14 cellular contexts compared by ENCODE assay signal in the genomic region with DNA sequence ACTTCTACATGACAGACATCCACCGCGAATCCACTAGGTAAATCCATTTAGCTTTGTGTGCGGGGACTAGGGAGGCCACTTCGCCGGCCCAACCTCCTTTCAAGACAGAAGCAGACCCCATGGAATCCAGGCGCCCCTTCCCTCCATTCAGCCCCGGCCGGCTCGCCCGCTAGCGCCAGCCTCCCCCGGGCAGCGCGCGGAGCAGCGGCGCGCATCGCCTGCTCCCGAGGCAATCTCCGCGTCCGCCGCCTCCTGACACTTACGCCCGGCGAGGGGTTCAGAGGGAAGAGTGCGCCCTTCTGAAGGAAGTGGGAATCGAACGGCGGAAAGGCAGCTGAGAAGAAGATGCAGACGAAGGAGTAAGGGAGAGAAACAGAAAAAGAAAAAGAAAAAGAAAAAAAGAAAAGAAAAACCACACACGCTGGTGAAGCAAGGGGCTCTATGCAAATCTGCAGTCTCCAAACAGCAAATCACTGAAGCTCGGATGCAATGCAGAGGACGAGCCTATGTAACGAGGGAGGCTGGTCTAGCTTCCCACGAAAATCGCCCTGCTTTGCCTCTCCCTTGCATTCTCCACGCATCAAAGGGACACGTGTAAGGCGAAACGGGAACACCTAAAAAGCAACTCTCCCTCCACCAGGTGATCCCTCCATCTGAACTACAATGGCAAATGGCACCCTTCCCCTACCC.
DNase-seq lines count a peak whose midpoint lies in the region; ATAC-seq, FAIRE-seq and TF ChIP-seq lines count a peak whose summit lies in the region.
"Had no signal": no experiment of that assay in that cellular context is flagged by ENCODE, and none has a peak within 500 bp of the region (broad histone marks: within the 10 kb centered on the region; RNA-seq: fewer than 3 reads in every experiment).

No MANE protein-coding gene starts in this region.

- intact Hi-C loops in heart right ventricle (cut with DNase I), result no loop called here

- peaks cover 48% of the 10 kb centered on the region for H3K27me3 Mint-ChIP-seq in astrocyte (ENCODE audit: low read depth, unreplicated experiment)

- H3K9me3 Mint-ChIP-seq in astrocyte (ENCODE audit: unreplicated experiment), result no peaks in the 10 kb centered on the region
- H3K9me3 Mint-ChIP-seq: stimulated activated naive B cell treated with anti-CD40 and anti-IgM and Interleukin-4, amounts not matched to agents 10 μg/mL and 1 μg/mL and 100 μg/mL, for 72 hours had no signal

- WGBS in heart right ventricle, 2 donors, result 2 to 3% methylated on average over 42 of the region's 42 CpGs

- H3K4me1 Mint-ChIP-seq in astrocyte (ENCODE audit: low read depth, unreplicated experiment), result peaks cover 4% of the 10 kb centered on the region
- H3K4me1 Mint-ChIP-seq: activated CD4-positive, alpha-beta T cell treated with anti-CD3 and anti-CD28 coated beads for 36 hours had no signal

- peak overlapping the region; percentile 83 for H3K4me3 Mint-ChIP-seq in astrocyte (ENCODE audit: unreplicated experiment)
- H3K4me3 Mint-ChIP-seq: activated CD4-positive, alpha-beta T cell treated with anti-CD3 and anti-CD28 coated beads for 36 hours; stimulated activated naive B cell treated with anti-CD40 and anti-IgM and Interleukin-4, amounts not matched to agents 10 μg/mL and 1 μg/mL and 100 μg/mL, for 72 hours had no signal

- dilution Hi-C loops in keratinocyte (cut with MboI; ENCODE audit: extremely low pct_ligation_motif_present, low sequenced_read_pairs), result no loop called here

- no peak for TF ChIP-seq CTCF in cardiac muscle cell (IDR thresholded peaks at IDR 0.05; ENCODE audit: low read depth, low read length)
- no peak for TF ChIP-seq CTCF in heart right ventricle (IDR thresholded peaks at IDR 0.05)
- TF ChIP-seq CTCF in astrocyte (IDR thresholded peaks at IDR 0.05; ENCODE audit: insufficient read depth, low read depth, low read length), result no peak
- TF ChIP-seq CTCF in keratinocyte (optimal IDR thresholded peaks at IDR 0.05 in 1 of 3, IDR thresholded peaks at IDR 0.05 in 1 of 3, conservative IDR thresholded peaks at IDR 0.05 in 1 of 3; ENCODE audit: extremely low read depth in 1 of 3, insufficient read depth in 2 of 3, low read length in 3 of 3), result no peak
- TF ChIP-seq CTCF in thoracic aorta (IDR thresholded peaks at IDR 0.05), result no peak

- H3K27ac ChIP-seq in cardiac muscle cell (no peak overlapping the region), heart right ventricle (no peak overlapping the region), astrocyte (ENCODE audit: low read depth, low read length) (no peak overlapping the region), keratinocyte (ENCODE audit: control insufficient read depth, insufficient read depth, low read length) (no peak overlapping the region), thoracic aorta (no peak overlapping the region)
- H3K27ac ChIP-seq: HL-60 had no signal

- H2AFZ ChIP-seq in astrocyte (ENCODE audit: low read depth, low read length) (peak overlapping the region; percentile 47), keratinocyte (ENCODE audit: control insufficient read depth, low read length) (no peak overlapping the region)

- H3K27me3 ChIP-seq in cardiac muscle cell (peaks cover 54% of the 10 kb centered on the region), heart right ventricle (peaks cover 7 to 82% (median 57%) of the 10 kb centered on the region in 7 donors), astrocyte (ENCODE audit: insufficient read depth, low read length) (peaks cover 26% of the 10 kb centered on the region), keratinocyte (ENCODE audit: control insufficient read depth, extremely low read depth, insufficient read depth, low read length) (peaks cover 40% of the 10 kb centered on the region), thoracic aorta (replicated peaks; ENCODE audit: insufficient read depth) (no peaks in the 10 kb centered on the region)

- H3K79me2 ChIP-seq in astrocyte (ENCODE audit: insufficient read depth, low read length) (no peaks in the 10 kb centered on the region), keratinocyte (ENCODE audit: control insufficient read depth, insufficient read depth, low read length) (no peaks in the 10 kb centered on the region)

- no peak overlapping the region for H3K27ac Mint-ChIP-seq in astrocyte (ENCODE audit: unreplicated experiment)
- H3K27ac Mint-ChIP-seq: activated CD4-positive, alpha-beta T cell treated with anti-CD3 and anti-CD28 coated beads for 36 hours; stimulated activated naive B cell treated with anti-CD40 and anti-IgM and Interleukin-4, amounts not matched to agents 10 μg/mL and 1 μg/mL and 100 μg/mL, for 72 hours had no signal

- H3K36me3 ChIP-seq in cardiac muscle cell (no peaks in the 10 kb centered on the region), heart right ventricle (no peaks in the 10 kb centered on the region), astrocyte (ENCODE audit: insufficient read depth, low read length) (no peaks in the 10 kb centered on the region), keratinocyte (ENCODE audit: control insufficient read depth in 2 of 2, extremely low read depth in 1 of 2, insufficient read depth in 2 of 2, low read length in 2 of 2) (no peaks in the 10 kb centered on the region), thoracic aorta (no peaks in the 10 kb centered on the region)

- no peaks in the 10 kb centered on the region for H3K9me3 ChIP-seq in cardiac muscle cell (ENCODE audit: low read depth)
- H3K9me3 ChIP-seq in heart right ventricle, result no peaks in the 10 kb centered on the region
- H3K9me3 ChIP-seq in astrocyte (ENCODE audit: insufficient read depth, low read depth, low read length), result no peaks in the 10 kb centered on the region
- no peaks in the 10 kb centered on the region for H3K9me3 ChIP-seq in keratinocyte (ENCODE audit: control insufficient read depth, low read depth, low read length)
- H3K9me3 ChIP-seq in thoracic aorta, result no peaks in the 10 kb centered on the region

- H3K4me3 ChIP-seq in cardiac muscle cell (peak overlapping the region; percentile 55), heart right ventricle (peak overlapping the region in 5 of 10 donors; percentile 14 to 33 (median 25)), astrocyte (ENCODE audit: insufficient read depth, low read depth, low read length) (peak overlapping the region; percentile 46), keratinocyte (ENCODE audit: control insufficient read depth in 2 of 3, extremely low read depth in 1 of 3, insufficient read depth in 2 of 3, low read depth in 1 of 3, low read length in 3 of 3) (no peak overlapping the region), thoracic aorta (peak overlapping the region; percentile 67)

- H3K36me3 Mint-ChIP-seq in astrocyte (ENCODE audit: low read depth, unreplicated experiment), result no peaks in the 10 kb centered on the region
- H3K36me3 Mint-ChIP-seq: stimulated activated naive B cell treated with anti-CD40 and anti-IgM and Interleukin-4, amounts not matched to agents 10 μg/mL and 1 μg/mL and 100 μg/mL, for 72 hours had no signal

- H3K9me1 ChIP-seq in keratinocyte (ENCODE audit: control insufficient read depth, extremely low read depth, insufficient read depth, low read length), result no peaks in the 10 kb centered on the region

- ATAC-seq in heart right ventricle, result no peak
- ATAC-seq in thoracic aorta (ENCODE audit: insufficient number of reproducible peaks, low FRiP score, low read depth), result no peak
- ATAC-seq in HG03442 (IDR thresholded peaks at IDR 0.05; ENCODE audit: unreplicated experiment), result no peak
- ATAC-seq in HG02970 (IDR thresholded peaks at IDR 0.05; ENCODE audit: low FRiP score, unreplicated experiment), result no peak
- ATAC-seq: activated CD4-positive, alpha-beta T cell treated with anti-CD3 and anti-CD28 coated beads for 36 hours; stimulated activated naive B cell treated with anti-CD40 and anti-IgM and Interleukin-4, amounts not matched to agents 10 μg/mL and 1 μg/mL and 100 μg/mL, for 72 hours had no signal

- H3K4me2 ChIP-seq in astrocyte (ENCODE audit: low read length), result peak overlapping the region; percentile 82
- H3K4me2 ChIP-seq in keratinocyte (ENCODE audit: control insufficient read depth, extremely low read depth, insufficient read depth, low read depth, low read length), result peak overlapping the region; percentile 22

- FAIRE-seq in astrocyte (lab: Jason Lieb, UNC) (no peak), keratinocyte (lab: Jason Lieb, UNC) (no peak)
- FAIRE-seq: H54 had no signal

- DNase-seq in cardiac muscle cell (ENCODE audit: low read depth in 1 of 2, low spot score in 1 of 2), result peak; percentile 3 to 71
- no peak for DNase-seq in heart right ventricle
- DNase-seq in astrocyte (ENCODE audit: low read depth), result no peak
- DNase-seq in keratinocyte (ENCODE audit: low read depth, low spot score), result no peak
- no peak for DNase-seq in thoracic aorta (ENCODE audit: low spot score)
- no peak for DNase-seq in NCI-H82 (lab: John Stamatoyannopoulos, UW)
- DNase-seq: activated CD4-positive, alpha-beta T cell treated with anti-CD3 and anti-CD28 coated beads for 36 hours; NCI-H1092 treated with DMSO at 0.1 percent for 48 hours; Right ventricle myocardium superior; stimulated activated naive B cell treated with anti-CD40 and anti-IgM and Interleukin-4, amounts not matched to agents 10 μg/mL and 1 μg/mL and 100 μg/mL, for 72 hours had no signal

- H3K9ac ChIP-seq in astrocyte (ENCODE audit: low read length) (no peak overlapping the region), keratinocyte (ENCODE audit: control insufficient read depth, extremely low read depth, insufficient read depth, low read length) (no peak overlapping the region)

- peaks cover 6% of the 10 kb centered on the region for H3K4me1 ChIP-seq in cardiac muscle cell (ENCODE audit: low read depth)
- H3K4me1 ChIP-seq in heart right ventricle, result peaks cover 0 to 10% (median 0%) of the 10 kb centered on the region in 9 donors
- H3K4me1 ChIP-seq in astrocyte (ENCODE audit: insufficient read depth, low read length), result no peaks in the 10 kb centered on the region
- no peaks in the 10 kb centered on the region for H3K4me1 ChIP-seq in keratinocyte (ENCODE audit: control insufficient read depth, extremely low read depth, insufficient read depth, low read length)
- peaks cover 0 to 6% of the 10 kb centered on the region in 2 donors for H3K4me1 ChIP-seq in thoracic aorta (ENCODE audit: control insufficient read depth in 1 of 2, low read depth in 2 of 2)

- H4K20me1 ChIP-seq in astrocyte (ENCODE audit: insufficient read depth, low read length) (no peaks in the 10 kb centered on the region), keratinocyte (ENCODE audit: control insufficient read depth, extremely low read depth, insufficient read depth, low read length) (no peaks in the 10 kb centered on the region)

Comparison
In these comparisons a context has a peak if more than half of its experiments do, and no peak if none do; other contexts are left out.
1. DNase-seq: peak in cardiac muscle cell (2 of 2); none in heart right ventricle (0 of 2), astrocyte (single experiment), keratinocyte (single experiment), thoracic aorta (single experiment) and NCI-H82 (single experiment).
2. H3K4me3 ChIP-seq: peak in cardiac muscle cell (single experiment), astrocyte (single experiment) and thoracic aorta (single experiment); none in keratinocyte (0 of 3).